In the genomic region with DNA sequence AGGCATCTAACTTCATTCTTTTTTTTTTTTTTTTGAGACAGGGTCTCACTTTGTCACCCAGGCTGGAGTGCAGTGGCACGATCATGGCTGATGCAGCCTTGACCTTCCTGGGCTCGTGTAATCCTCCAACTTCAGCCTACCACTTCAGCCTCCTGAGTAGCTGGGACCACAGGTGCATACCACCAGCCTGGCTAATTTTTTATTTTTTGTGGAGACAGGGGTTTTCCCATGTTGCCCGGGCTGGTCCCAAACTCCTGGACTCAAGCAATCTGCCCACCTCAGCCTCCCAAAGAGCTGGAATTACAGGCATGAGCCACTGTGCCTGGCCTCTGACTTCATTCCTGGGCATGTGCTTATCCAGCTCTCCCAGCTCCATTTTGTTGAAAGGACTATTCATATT, we compare ENCODE assay signal across 8 cellular contexts.
DNase-seq lines count a peak whose midpoint lies in the region; TF ChIP-seq lines count a peak whose summit lies in the region.
"Not testable (repeated sequence)": the region's sequence is repeated elsewhere in the genome, so short reads cannot be mapped to it uniquely, and the experiment has no call there.

No MANE protein-coding gene starts in this region.

- intact Hi-C loops in colonic mucosa (cut with DNase I); sigmoid colon (cut with DNase I); testis (cut with DNase I; ENCODE audit: low total_unique reads); vagina (cut with DNase I): not testable (repeated sequence)

- not testable (repeated sequence) for H3K36me3 ChIP-seq in colonic mucosa; sigmoid colon; testis (ENCODE audit: low read depth, missing control alignments); vagina

- not testable (repeated sequence) for H3K9ac ChIP-seq in colonic mucosa (ENCODE audit: low read depth in 2 of 2, low read length in 2 of 2)

- CTCF ChIA-PET in activated CD4-positive, alpha-beta memory T cell treated with anti-CD3 and anti-CD28 coated beads, Interleukin-2, amount 10 ng/mL, durations not matched to agents 7 days and 5 days (lab: Charles Lee), result not testable (repeated sequence)

- not testable (repeated sequence) for H3K27me3 Mint-ChIP-seq in activated CD4-positive, alpha-beta memory T cell treated with anti-CD3 and anti-CD28 coated beads, Interleukin-2, amount 10 ng/mL, durations not matched to agents 7 days and 5 days; glutamatergic neuron (ENCODE audit: unreplicated experiment)
- peaks cover 62% of the 10 kb centered on the region for H3K27me3 Mint-ChIP-seq in osteocyte (ENCODE audit: unreplicated experiment)

- WGBS in sigmoid colon, 2 donors, result 78 to 90% methylated on average over 3 of the region's 3 CpGs
- whole genome bisulfite sequencing in testis, 2 donors, result 90 to 100% methylated on average over 3 of the region's 3 CpGs

- H3K27me3 ChIP-seq in colonic mucosa, sigmoid colon, testis, vagina: not testable (repeated sequence)

- H3K4me1 ChIP-seq in colonic mucosa, sigmoid colon, testis, vagina: not testable (repeated sequence)

- not testable (repeated sequence) for H3K36me3 Mint-ChIP-seq in activated CD4-positive, alpha-beta memory T cell treated with anti-CD3 and anti-CD28 coated beads, Interleukin-2, amount 10 ng/mL, durations not matched to agents 7 days and 5 days (ENCODE audit: low read depth); glutamatergic neuron (ENCODE audit: unreplicated experiment); osteocyte (ENCODE audit: unreplicated experiment)

- DNase-seq in activated CD4-positive, alpha-beta memory T cell treated with anti-CD3 and anti-CD28 coated beads, Interleukin-2, amount 10 ng/mL, durations not matched to agents 7 days and 5 days, result peak; percentile 1
- peak; percentile 4 for DNase-seq in colonic mucosa
- DNase-seq in glutamatergic neuron, result peak; percentile 3
- DNase-seq in islet precursor cell, result peak; percentile 25
- DNase-seq in osteocyte (ENCODE audit: extremely low spot score, unreplicated experiment), result peak; percentile 17
- peak; percentile 40 for DNase-seq in sigmoid colon
- DNase-seq in testis, result peak; percentile 3
- peak; percentile 19 to 37 for DNase-seq in vagina (ENCODE audit: extremely low spot score in 2 of 2)

- not testable (repeated sequence) for H3K9me3 ChIP-seq in colonic mucosa, sigmoid colon, testis, vagina

- not testable (repeated sequence) for H3K9me3 Mint-ChIP-seq in activated CD4-positive, alpha-beta memory T cell treated with anti-CD3 and anti-CD28 coated beads, Interleukin-2, amount 10 ng/mL, durations not matched to agents 7 days and 5 days; glutamatergic neuron (ENCODE audit: unreplicated experiment); osteocyte (ENCODE audit: unreplicated experiment)

- not testable (repeated sequence) for H3K27ac Mint-ChIP-seq in activated CD4-positive, alpha-beta memory T cell treated with anti-CD3 and anti-CD28 coated beads, Interleukin-2, amount 10 ng/mL, durations not matched to agents 7 days and 5 days; glutamatergic neuron (ENCODE audit: unreplicated experiment); osteocyte (ENCODE audit: unreplicated experiment)

- H3K4me3 Mint-ChIP-seq in activated CD4-positive, alpha-beta memory T cell treated with anti-CD3 and anti-CD28 coated beads, Interleukin-2, amount 10 ng/mL, durations not matched to agents 7 days and 5 days; glutamatergic neuron (ENCODE audit: unreplicated experiment); osteocyte (ENCODE audit: unreplicated experiment): not testable (repeated sequence)

- POLR2A ChIA-PET in activated CD4-positive, alpha-beta memory T cell treated with anti-CD3 and anti-CD28 coated beads, Interleukin-2, amount 10 ng/mL, durations not matched to agents 7 days and 5 days (lab: Charles Lee), result not testable (repeated sequence)

- H3K4me3 ChIP-seq in colonic mucosa, sigmoid colon, testis, vagina: not testable (repeated sequence)

- not testable (repeated sequence) for TF ChIP-seq POLR2A in sigmoid colon (IDR thresholded peaks at IDR 0.05); testis (IDR thresholded peaks at IDR 0.05); vagina (IDR thresholded peaks at IDR 0.05)

- H3K27ac ChIP-seq in colonic mucosa, sigmoid colon, testis, vagina: not testable (repeated sequence)

- H3K4me1 Mint-ChIP-seq in activated CD4-positive, alpha-beta memory T cell treated with anti-CD3 and anti-CD28 coated beads, Interleukin-2, amount 10 ng/mL, durations not matched to agents 7 days and 5 days; glutamatergic neuron (ENCODE audit: low read depth, unreplicated experiment); osteocyte (ENCODE audit: unreplicated experiment): not testable (repeated sequence)

- not testable (repeated sequence) for TF ChIP-seq EP300 in sigmoid colon (IDR thresholded peaks at IDR 0.05)

- TF ChIP-seq CTCF in colonic mucosa (IDR thresholded peaks at IDR 0.05); glutamatergic neuron (IDR thresholded peaks at IDR 0.05; ENCODE audit: partially characterized antibody, unreplicated experiment); osteocyte (IDR thresholded peaks at IDR 0.05); sigmoid colon (IDR thresholded peaks at IDR 0.05); testis (IDR thresholded peaks at IDR 0.05); vagina (IDR thresholded peaks at IDR 0.05): not testable (repeated sequence)
